In genomic region chr7:83267141-83267631, GRCh38 we compare ENCODE assay signal across 1 cellular context.
TF ChIP-seq lines count a peak whose summit lies in the region.

No MANE protein-coding gene starts in this region.

TF ChIP-seq in HEK293, 187 proteins besides CTCF, POLR2A, EP300 and RAD21 (continued from another document):
- TF ChIP-seq KLF1 (tag by site-specific recombination; IDR thresholded peaks at IDR 0.05) (peak; percentile 60; the same call in 1 of the 2 replicates), ZNF513 (tag by site-specific recombination; IDR thresholded peaks at IDR 0.05) (peak; percentile 61), OSR2 (tag by site-specific recombination; IDR thresholded peaks at IDR 0.05) (peak; percentile 99), ZBTB44 (tag by site-specific recombination; IDR thresholded peaks at IDR 0.05) (peak; percentile 87), HOXD13 (CRISPR knock-in tag; IDR thresholded peaks at IDR 0.05; ENCODE audit: borderline replicate concordance) (peak; percentile 96), ZSCAN23 (tag by site-specific recombination; IDR thresholded peaks at IDR 0.05) (0 out of 2 replicates have a peak, but pooled peaks have one; percentile 40), ZBTB26 (tag by site-specific recombination; optimal IDR thresholded peaks at IDR 0.05) (no peak), KLF8 (tag by site-specific recombination; IDR thresholded peaks at IDR 0.05) (peak; percentile 93), ZNF239 (tag by site-specific recombination; IDR thresholded peaks at IDR 0.05) (0 out of 2 replicates have a peak, but pooled peaks have one; percentile 54), ZBTB17 (tag by site-specific recombination; IDR thresholded peaks at IDR 0.05) (peak; percentile 83), GLIS2 (tag by site-specific recombination; IDR thresholded peaks at IDR 0.05) (no peak), ZNF549 (tag by site-specific recombination; IDR thresholded peaks at IDR 0.05) (peak; percentile 16; the same call in 1 of the 2 replicates), KLF7 (tag by site-specific recombination; IDR thresholded peaks at IDR 0.05; ENCODE audit: borderline replicate concordance) (peak; percentile 89), ZSCAN5A (tag by site-specific recombination; IDR thresholded peaks at IDR 0.05) (no peak), GFI1B (tag by site-specific recombination; IDR thresholded peaks at IDR 0.05) (peak; percentile 75), YY1 (tag by site-specific recombination; IDR thresholded peaks at IDR 0.05) (0 out of 2 replicates have a peak, but pooled peaks have one; percentile 37), ZSCAN4 (tag by site-specific recombination; IDR thresholded peaks at IDR 0.05) (peak; percentile 72), PRDM4 (tag by site-specific recombination; IDR thresholded peaks at IDR 0.05) (peak; percentile 95), ZNF768 (tag by site-specific recombination; IDR thresholded peaks at IDR 0.05) (no peak), ZNF174 (tag by site-specific recombination; IDR thresholded peaks at IDR 0.05) (peak; percentile 43; the same call in 1 of the 2 replicates), INSM2 (tag by site-specific recombination; IDR thresholded peaks at IDR 0.05) (peak; percentile 89), ZNF19 (tag by site-specific recombination; IDR thresholded peaks at IDR 0.05; ENCODE audit: low read depth) (peak; percentile 84; the same call in 1 of the 2 replicates), ZNF560 (tag by site-specific recombination; IDR thresholded peaks at IDR 0.05; ENCODE audit: borderline replicate concordance) (no peak)
TF ChIP-seq in HEK293: peak in this region for 85.
